Comparison of ENCODE assay signal across 22 cellular contexts in genomic region chr3:139751789-139752188, GRCh38.
"Had no signal": no experiment of that assay in that cellular context is flagged by ENCODE, and none has a peak within 500 bp of the region (broad histone marks: within the 10 kb centered on the region; RNA-seq: fewer than 3 reads in every experiment).

No MANE protein-coding gene starts in this region.

- H3K27me3 Mint-ChIP-seq: activated naive CD8-positive, alpha-beta T cell treated with anti-CD3 and anti-CD28 coated beads for 36 hours; central memory CD8-positive, alpha-beta T cell had no signal

- ATAC-seq: activated T-cell treated with anti-CD3 and anti-CD28 coated beads, Interleukin-2, amount 50 U/mL, for 4 hours; foreskin keratinocyte; lower lobe of right lung; mucosa of descending colon; pancreas; psoas muscle; stimulated activated naive CD8-positive, alpha-beta T cell treated with anti-CD3 and anti-CD28 coated beads, Interleukin-15, Interleukin-2, amounts not matched to agents 100 U/mL and 50 U/mL, for 24 hours; upper lobe of right lung; WTC11 had no signal

- H3K4me3 Mint-ChIP-seq: activated naive CD8-positive, alpha-beta T cell treated with anti-CD3 and anti-CD28 coated beads for 36 hours; activated T-cell treated with anti-CD3 and anti-CD28 coated beads, Interleukin-2, amount 50 U/mL, for 4 hours; central memory CD8-positive, alpha-beta T cell; nephron progenitor cell; WTC11 had no signal

- DNase-seq: activated CD4-positive, alpha-beta T cell treated with anti-CD3 and anti-CD28 coated beads, Interleukin-2, amount 50 U/mL, for 48 hours; activated CD8-positive, alpha-beta memory T cell treated with anti-CD3 and anti-CD28 coated beads, Interleukin-2, amount 50 U/mL, for 48 hours; activated naive CD4-positive, alpha-beta T cell; activated naive CD8-positive, alpha-beta T cell treated with anti-CD3 and anti-CD28 coated beads for 36 hours; activated T-cell treated with anti-CD3 and anti-CD28 coated beads, Interleukin-2, amount 50 U/mL, for 4 hours; effector memory CD4-positive, alpha-beta T cell; foreskin keratinocyte; kidney; lower lobe of right lung; mesendoderm; mucosa of descending colon; nephron progenitor cell; pancreas; psoas muscle; stimulated activated CD4-positive, alpha-beta T cell treated with anti-CD3 and anti-CD28 coated beads, Interleukin-4, amount 100 ng/mL, for 4 hours; stimulated activated naive CD8-positive, alpha-beta T cell treated with anti-CD3 and anti-CD28 coated beads, Interleukin-15, Interleukin-2, amounts not matched to agents 100 U/mL and 50 U/mL, for 24 hours; substantia nigra; thyroid gland; upper lobe of right lung had no signal

- H3K4me1 Mint-ChIP-seq: activated naive CD8-positive, alpha-beta T cell treated with anti-CD3 and anti-CD28 coated beads for 36 hours; central memory CD8-positive, alpha-beta T cell; nephron progenitor cell had no signal

- H3K27ac Mint-ChIP-seq: activated naive CD8-positive, alpha-beta T cell treated with anti-CD3 and anti-CD28 coated beads for 36 hours; activated T-helper 2 cell treated with anti-CD3 and anti-CD28 coated beads, Interferon-gamma antibody, Interleukin-2, Interleukin-4, amounts not matched to agents 10 μg/mL and 5 μg/mL and 100 μg/mL, durations not matched to agents 14 hours and 24 hours and 36 hours; nephron progenitor cell; WTC11 had no signal
